Comparison of ENCODE assay signal across 1 cellular context in the genomic region with DNA sequence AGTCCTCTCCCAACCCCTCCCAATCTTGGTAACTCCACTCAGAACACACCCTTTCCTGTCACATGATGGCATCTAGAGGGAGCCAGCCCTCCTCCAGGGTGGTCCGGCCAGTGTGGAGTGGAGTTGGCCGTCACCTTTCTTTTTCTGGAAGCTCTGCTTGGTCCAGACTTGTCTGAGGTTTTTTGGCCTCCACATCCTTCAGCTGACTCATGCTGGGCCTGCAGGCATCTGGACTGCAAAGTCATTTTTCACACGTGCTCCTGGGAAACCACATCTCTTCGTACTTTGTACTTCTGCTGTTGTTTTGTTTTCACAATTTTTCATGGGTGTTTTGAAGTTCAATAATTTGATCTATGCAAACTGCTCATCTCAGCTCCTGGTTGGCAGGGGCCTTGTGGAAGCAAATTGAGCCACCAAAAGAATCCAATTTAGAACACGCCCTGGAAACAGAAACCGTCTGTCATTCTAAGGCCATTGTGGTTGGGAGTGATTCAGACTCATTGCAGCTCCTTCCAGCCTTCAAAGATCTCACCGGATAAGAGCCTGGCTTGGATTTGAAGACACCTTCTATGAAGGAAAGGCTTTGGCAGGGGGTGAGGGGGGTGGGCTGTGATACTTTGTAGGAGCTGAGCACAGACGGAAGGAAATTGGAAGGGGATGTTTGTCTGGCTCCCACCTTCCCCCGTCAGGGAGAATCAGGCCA.
TF ChIP-seq lines count a peak whose summit lies in the region.

No MANE protein-coding gene starts in this region.

TF ChIP-seq in K562, 482 proteins besides CTCF, POLR2A, EP300 and RAD21 (continued from another document and continues in another):
- TF ChIP-seq, protein P1, sequence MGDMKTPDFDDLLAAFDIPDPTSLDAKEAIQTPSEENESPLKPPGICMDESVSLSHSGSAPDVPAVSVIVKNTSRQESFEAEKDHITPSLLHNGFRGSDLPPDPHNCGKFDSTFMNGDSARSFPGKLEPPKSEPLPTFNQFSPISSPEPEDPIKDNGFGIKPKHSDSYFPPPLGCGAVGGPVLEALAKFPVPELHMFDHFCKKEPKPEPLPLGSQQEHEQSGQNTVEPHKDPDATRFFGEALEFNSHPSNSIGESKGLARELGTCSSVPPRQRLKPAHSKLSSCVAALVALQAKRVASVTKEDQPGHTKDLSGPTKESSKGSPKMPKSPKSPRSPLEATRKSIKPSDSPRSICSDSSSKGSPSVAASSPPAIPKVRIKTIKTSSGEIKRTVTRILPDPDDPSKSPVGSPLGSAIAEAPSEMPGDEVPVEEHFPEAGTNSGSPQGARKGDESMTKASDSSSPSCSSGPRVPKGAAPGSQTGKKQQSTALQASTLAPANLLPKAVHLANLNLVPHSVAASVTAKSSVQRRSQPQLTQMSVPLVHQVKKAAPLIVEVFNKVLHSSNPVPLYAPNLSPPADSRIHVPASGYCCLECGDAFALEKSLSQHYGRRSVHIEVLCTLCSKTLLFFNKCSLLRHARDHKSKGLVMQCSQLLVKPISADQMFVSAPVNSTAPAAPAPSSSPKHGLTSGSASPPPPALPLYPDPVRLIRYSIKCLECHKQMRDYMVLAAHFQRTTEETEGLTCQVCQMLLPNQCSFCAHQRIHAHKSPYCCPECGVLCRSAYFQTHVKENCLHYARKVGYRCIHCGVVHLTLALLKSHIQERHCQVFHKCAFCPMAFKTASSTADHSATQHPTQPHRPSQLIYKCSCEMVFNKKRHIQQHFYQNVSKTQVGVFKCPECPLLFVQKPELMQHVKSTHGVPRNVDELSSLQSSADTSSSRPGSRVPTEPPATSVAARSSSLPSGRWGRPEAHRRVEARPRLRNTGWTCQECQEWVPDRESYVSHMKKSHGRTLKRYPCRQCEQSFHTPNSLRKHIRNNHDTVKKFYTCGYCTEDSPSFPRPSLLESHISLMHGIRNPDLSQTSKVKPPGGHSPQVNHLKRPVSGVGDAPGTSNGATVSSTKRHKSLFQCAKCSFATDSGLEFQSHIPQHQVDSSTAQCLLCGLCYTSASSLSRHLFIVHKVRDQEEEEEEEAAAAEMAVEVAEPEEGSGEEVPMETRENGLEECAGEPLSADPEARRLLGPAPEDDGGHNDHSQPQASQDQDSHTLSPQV (IDR thresholded peaks at IDR 0.05) = peak; percentile 94
- TF ChIP-seq, protein P2, sequence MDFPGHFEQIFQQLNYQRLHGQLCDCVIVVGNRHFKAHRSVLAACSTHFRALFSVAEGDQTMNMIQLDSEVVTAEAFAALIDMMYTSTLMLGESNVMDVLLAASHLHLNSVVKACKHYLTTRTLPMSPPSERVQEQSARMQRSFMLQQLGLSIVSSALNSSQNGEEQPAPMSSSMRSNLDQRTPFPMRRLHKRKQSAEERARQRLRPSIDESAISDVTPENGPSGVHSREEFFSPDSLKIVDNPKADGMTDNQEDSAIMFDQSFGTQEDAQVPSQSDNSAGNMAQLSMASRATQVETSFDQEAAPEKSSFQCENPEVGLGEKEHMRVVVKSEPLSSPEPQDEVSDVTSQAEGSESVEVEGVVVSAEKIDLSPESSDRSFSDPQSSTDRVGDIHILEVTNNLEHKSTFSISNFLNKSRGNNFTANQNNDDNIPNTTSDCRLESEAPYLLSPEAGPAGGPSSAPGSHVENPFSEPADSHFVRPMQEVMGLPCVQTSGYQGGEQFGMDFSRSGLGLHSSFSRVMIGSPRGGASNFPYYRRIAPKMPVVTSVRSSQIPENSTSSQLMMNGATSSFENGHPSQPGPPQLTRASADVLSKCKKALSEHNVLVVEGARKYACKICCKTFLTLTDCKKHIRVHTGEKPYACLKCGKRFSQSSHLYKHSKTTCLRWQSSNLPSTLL (IDR thresholded peaks at IDR 0.05) = no peak
- TF ChIP-seq, protein P3, sequence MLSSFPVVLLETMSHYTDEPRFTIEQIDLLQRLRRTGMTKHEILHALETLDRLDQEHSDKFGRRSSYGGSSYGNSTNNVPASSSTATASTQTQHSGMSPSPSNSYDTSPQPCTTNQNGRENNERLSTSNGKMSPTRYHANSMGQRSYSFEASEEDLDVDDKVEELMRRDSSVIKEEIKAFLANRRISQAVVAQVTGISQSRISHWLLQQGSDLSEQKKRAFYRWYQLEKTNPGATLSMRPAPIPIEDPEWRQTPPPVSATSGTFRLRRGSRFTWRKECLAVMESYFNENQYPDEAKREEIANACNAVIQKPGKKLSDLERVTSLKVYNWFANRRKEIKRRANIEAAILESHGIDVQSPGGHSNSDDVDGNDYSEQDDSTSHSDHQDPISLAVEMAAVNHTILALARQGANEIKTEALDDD (IDR thresholded peaks at IDR 0.05) = no peak
- TF ChIP-seq, protein P4, sequence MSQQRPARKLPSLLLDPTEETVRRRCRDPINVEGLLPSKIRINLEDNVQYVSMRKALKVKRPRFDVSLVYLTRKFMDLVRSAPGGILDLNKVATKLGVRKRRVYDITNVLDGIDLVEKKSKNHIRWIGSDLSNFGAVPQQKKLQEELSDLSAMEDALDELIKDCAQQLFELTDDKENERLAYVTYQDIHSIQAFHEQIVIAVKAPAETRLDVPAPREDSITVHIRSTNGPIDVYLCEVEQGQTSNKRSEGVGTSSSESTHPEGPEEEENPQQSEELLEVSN (IDR thresholded peaks at IDR 0.05; ENCODE audit: borderline replicate concordance in 1 of 2, extremely low read depth in 1 of 2, insufficient read depth in 1 of 2, insufficient read length in 1 of 2, low read depth in 1 of 2, low read length in 1 of 2, poor library complexity in 1 of 2, severe bottlenecking in 1 of 2) = peak; percentile 62 to 72
- TF ChIP-seq MCM3 (IDR thresholded peaks at IDR 0.05) = no peak
- 0 out of 4 replicates have a peak, but pooled peaks of 1 of the 2 experiments have one; percentile 22 for TF ChIP-seq TEAD1 (CRISPR knock-in tag; IDR thresholded peaks at IDR 0.05)
- 0 out of 2 replicates have a peak, but pooled peaks have one; percentile 7 for TF ChIP-seq CBFA2T2 (conservative IDR thresholded peaks at IDR 0.05)
- TF ChIP-seq ESRRA (IDR thresholded peaks at IDR 0.05; ENCODE audit: borderline replicate concordance, low read depth) = no peak
- TF ChIP-seq, protein P5, sequence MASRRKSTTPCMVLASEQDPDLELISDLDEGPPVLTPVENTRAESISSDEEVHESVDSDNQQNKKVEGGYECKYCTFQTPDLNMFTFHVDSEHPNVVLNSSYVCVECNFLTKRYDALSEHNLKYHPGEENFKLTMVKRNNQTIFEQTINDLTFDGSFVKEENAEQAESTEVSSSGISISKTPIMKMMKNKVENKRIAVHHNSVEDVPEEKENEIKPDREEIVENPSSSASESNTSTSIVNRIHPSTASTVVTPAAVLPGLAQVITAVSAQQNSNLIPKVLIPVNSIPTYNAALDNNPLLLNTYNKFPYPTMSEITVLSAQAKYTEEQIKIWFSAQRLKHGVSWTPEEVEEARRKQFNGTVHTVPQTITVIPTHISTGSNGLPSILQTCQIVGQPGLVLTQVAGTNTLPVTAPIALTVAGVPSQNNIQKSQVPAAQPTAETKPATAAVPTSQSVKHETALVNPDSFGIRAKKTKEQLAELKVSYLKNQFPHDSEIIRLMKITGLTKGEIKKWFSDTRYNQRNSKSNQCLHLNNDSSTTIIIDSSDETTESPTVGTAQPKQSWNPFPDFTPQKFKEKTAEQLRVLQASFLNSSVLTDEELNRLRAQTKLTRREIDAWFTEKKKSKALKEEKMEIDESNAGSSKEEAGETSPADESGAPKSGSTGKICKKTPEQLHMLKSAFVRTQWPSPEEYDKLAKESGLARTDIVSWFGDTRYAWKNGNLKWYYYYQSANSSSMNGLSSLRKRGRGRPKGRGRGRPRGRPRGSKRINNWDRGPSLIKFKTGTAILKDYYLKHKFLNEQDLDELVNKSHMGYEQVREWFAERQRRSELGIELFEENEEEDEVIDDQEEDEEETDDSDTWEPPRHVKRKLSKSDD (conservative IDR thresholded peaks at IDR 0.05; ENCODE audit: low read length) = no peak
- no peak for TF ChIP-seq HDGF (IDR thresholded peaks at IDR 0.05)
- TF ChIP-seq SIN3A (IDR thresholded peaks at IDR 0.05; ENCODE audit: borderline replicate concordance in 2 of 2, control insufficient read depth in 1 of 2, low read depth in 2 of 2, low read length in 2 of 2) = 0 out of 4 replicates have a peak, but pooled peaks of 1 of the 2 experiments have one; percentile 7
- TF ChIP-seq EP400 (IDR thresholded peaks at IDR 0.05) = peak; percentile 42; the same call in 1 of the 2 replicates
- TF ChIP-seq ZNF133 (CRISPR knock-in tag; IDR thresholded peaks at IDR 0.05) = no peak
- TF ChIP-seq ZNF436 (CRISPR knock-in tag; IDR thresholded peaks at IDR 0.05) = no peak
- TF ChIP-seq, protein P6, sequence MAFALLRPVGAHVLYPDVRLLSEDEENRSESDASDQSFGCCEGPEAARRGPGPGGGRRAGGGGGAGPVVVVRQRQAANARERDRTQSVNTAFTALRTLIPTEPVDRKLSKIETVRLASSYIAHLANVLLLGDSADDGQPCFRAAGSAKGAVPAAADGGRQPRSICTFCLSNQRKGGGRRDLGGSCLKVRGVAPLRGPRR (CRISPR knock-in tag; IDR thresholded peaks at IDR 0.05) = no peak
- no peak for TF ChIP-seq KAT2B (IDR thresholded peaks at IDR 0.05; ENCODE audit: low read depth, low read length)
- TF ChIP-seq, protein P7, sequence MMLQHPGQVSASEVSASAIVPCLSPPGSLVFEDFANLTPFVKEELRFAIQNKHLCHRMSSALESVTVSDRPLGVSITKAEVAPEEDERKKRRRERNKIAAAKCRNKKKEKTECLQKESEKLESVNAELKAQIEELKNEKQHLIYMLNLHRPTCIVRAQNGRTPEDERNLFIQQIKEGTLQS (IDR thresholded peaks at IDR 0.05) = peak; percentile 83
- TF ChIP-seq, protein P7 (CRISPR knock-in tag; conservative IDR thresholded peaks at IDR 0.05) = 0 out of 2 replicates have a peak, but pooled peaks have one; percentile 36
- TF ChIP-seq GTF2F1 (IDR thresholded peaks at IDR 0.05; ENCODE audit: low read depth, low read length) = no peak
- TF ChIP-seq ARNT (IDR thresholded peaks at IDR 0.05) = 0 out of 4 replicates have a peak, but pooled peaks of 1 of the 2 experiments have one; percentile 56
- peak; percentile 85 for TF ChIP-seq SMAD4 (CRISPR knock-in tag; conservative IDR thresholded peaks at IDR 0.05)
- TF ChIP-seq MEIS2 (IDR thresholded peaks at IDR 0.05; ENCODE audit: partially characterized antibody) = peak; percentile 40
- peak; percentile 81 for TF ChIP-seq SMARCE1 (IDR thresholded peaks at IDR 0.05)
- TF ChIP-seq, protein P8, sequence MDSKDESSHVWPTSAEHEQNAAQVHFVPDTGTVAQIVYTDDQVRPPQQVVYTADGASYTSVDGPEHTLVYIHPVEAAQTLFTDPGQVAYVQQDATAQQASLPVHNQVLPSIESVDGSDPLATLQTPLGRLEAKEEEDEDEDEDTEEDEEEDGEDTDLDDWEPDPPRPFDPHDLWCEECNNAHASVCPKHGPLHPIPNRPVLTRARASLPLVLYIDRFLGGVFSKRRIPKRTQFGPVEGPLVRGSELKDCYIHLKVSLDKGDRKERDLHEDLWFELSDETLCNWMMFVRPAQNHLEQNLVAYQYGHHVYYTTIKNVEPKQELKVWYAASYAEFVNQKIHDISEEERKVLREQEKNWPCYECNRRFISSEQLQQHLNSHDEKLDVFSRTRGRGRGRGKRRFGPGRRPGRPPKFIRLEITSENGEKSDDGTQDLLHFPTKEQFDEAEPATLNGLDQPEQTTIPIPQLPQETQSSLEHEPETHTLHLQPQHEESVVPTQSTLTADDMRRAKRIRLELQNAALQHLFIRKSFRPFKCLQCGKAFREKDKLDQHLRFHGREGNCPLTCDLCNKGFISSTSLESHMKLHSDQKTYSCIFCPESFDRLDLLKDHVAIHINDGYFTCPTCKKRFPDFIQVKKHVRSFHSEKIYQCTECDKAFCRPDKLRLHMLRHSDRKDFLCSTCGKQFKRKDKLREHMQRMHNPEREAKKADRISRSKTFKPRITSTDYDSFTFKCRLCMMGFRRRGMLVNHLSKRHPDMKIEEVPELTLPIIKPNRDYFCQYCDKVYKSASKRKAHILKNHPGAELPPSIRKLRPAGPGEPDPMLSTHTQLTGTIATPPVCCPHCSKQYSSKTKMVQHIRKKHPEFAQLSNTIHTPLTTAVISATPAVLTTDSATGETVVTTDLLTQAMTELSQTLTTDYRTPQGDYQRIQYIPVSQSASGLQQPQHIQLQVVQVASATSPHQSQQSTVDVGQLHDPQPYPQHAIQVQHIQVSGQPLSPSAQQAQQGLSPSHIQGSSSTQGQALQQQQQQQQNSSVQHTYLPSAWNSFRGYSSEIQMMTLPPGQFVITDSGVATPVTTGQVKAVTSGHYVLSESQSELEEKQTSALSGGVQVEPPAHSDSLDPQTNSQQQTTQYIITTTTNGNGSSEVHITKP (IDR thresholded peaks at IDR 0.05; ENCODE audit: partially characterized antibody) = no peak
- TF ChIP-seq ARHGAP35 (IDR thresholded peaks at IDR 0.05; ENCODE audit: partially characterized antibody) = no peak
- TF ChIP-seq SMARCA5 (IDR thresholded peaks at IDR 0.05) = no peak
- TF ChIP-seq, protein P9, sequence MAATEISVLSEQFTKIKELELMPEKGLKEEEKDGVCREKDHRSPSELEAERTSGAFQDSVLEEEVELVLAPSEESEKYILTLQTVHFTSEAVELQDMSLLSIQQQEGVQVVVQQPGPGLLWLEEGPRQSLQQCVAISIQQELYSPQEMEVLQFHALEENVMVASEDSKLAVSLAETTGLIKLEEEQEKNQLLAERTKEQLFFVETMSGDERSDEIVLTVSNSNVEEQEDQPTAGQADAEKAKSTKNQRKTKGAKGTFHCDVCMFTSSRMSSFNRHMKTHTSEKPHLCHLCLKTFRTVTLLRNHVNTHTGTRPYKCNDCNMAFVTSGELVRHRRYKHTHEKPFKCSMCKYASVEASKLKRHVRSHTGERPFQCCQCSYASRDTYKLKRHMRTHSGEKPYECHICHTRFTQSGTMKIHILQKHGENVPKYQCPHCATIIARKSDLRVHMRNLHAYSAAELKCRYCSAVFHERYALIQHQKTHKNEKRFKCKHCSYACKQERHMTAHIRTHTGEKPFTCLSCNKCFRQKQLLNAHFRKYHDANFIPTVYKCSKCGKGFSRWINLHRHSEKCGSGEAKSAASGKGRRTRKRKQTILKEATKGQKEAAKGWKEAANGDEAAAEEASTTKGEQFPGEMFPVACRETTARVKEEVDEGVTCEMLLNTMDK (IDR thresholded peaks at IDR 0.05; ENCODE audit: borderline replicate concordance, insufficient read depth, low read depth, low read length, poor library complexity, severe bottlenecking) = no peak
- TF ChIP-seq FOXA3 (CRISPR knock-in tag; conservative IDR thresholded peaks at IDR 0.05 in 1 of 2, IDR thresholded peaks at IDR 0.05 in 1 of 2) = 0 out of 4 replicates have a peak, but pooled peaks of 1 of the 2 experiments have one; percentile 17
- no peak for TF ChIP-seq TAF15 (IDR thresholded peaks at IDR 0.05; ENCODE audit: low read depth, low read length)
- TF ChIP-seq NFE2L1 (tag; IDR thresholded peaks at IDR 0.05; ENCODE audit: borderline replicate concordance, low read depth) = 0 out of 2 replicates have a peak, but pooled peaks have one; percentile 24
- no peak for TF ChIP-seq SRSF3 (IDR thresholded peaks at IDR 0.05; ENCODE audit: insufficient read depth, low read length)
- TF ChIP-seq MTA3 (IDR thresholded peaks at IDR 0.05; ENCODE audit: borderline replicate concordance) = 0 out of 2 replicates have a peak, but pooled peaks have one; percentile 21
- no peak for TF ChIP-seq ZNF197 (CRISPR knock-in tag; IDR thresholded peaks at IDR 0.05; ENCODE audit: low read depth)
- no peak for TF ChIP-seq HDAC3 (IDR thresholded peaks at IDR 0.05; ENCODE audit: borderline replicate concordance, partially characterized antibody)
- TF ChIP-seq FOSL1 (tag; conservative IDR thresholded peaks at IDR 0.05) = peak; percentile 96
- TF ChIP-seq TRIM24 (IDR thresholded peaks at IDR 0.05) = 0 out of 4 replicates have a peak, but pooled peaks of 1 of the 2 experiments have one; percentile 31
- no peak for TF ChIP-seq ZNF75A (CRISPR knock-in tag; IDR thresholded peaks at IDR 0.05)
- peak; percentile 71 for TF ChIP-seq SOX6 (IDR thresholded peaks at IDR 0.05)
- TF ChIP-seq ZNF561 (CRISPR knock-in tag; conservative IDR thresholded peaks at IDR 0.05) = no peak
- TF ChIP-seq HDAC2 (IDR thresholded peaks at IDR 0.05) = peak; percentile 94
- TF ChIP-seq SETDB1 (IDR thresholded peaks at IDR 0.05; ENCODE audit: low read length) = no peak
- no peak for TF ChIP-seq E2F3 (CRISPR knock-in tag; IDR thresholded peaks at IDR 0.05)
